In genomic region chrX:11770320-11770719, GRCh38 we compare ENCODE assay signal across 8 cellular contexts.
DNase-seq lines count a peak whose midpoint lies in the region; ATAC-seq and TF ChIP-seq lines count a peak whose summit lies in the region.

No MANE protein-coding gene starts in this region.

- no peak overlapping the region for H3K4me3 ChIP-seq in ACC112 (ENCODE audit: low read depth, low read length)
- H3K4me3 ChIP-seq in GM12875 (ENCODE audit: low read depth, low read length) = no peak overlapping the region

- H3K27me3 ChIP-seq in ACC112 (ENCODE audit: insufficient read depth, low read length) = no peaks in the 10 kb centered on the region

- peak; percentile 59 for ATAC-seq in HG02870 (IDR thresholded peaks at IDR 0.05; ENCODE audit: unreplicated experiment)
- ATAC-seq in HG02840 (IDR thresholded peaks at IDR 0.05; ENCODE audit: low FRiP score, unreplicated experiment) = no peak

- H3K79me2 ChIP-seq in ACC112 (ENCODE audit: control insufficient read depth, insufficient read depth, low read length, unreplicated experiment) = no peaks in the 10 kb centered on the region

- DNase-seq in NCI-H2107 treated with DMSO at 0.1 percent for 48 hours (lab: John Stamatoyannopoulos, UW; ENCODE audit: unreplicated experiment) (peak; percentile 81), middle frontal gyrus (ENCODE audit: extremely low spot score, low spot score) (peak; percentile 26)
- DNase-seq in effector CD4-positive, alpha-beta T cell = peak; percentile 50

- TF ChIP-seq CTCF in GM12875 (IDR thresholded peaks at IDR 0.05; ENCODE audit: borderline replicate concordance, insufficient read depth, low read depth, low read length) (peak; percentile 82), VCaP (conservative IDR thresholded peaks at IDR 0.05) (peak; percentile 86)

- H3K27ac ChIP-seq in ACC112 (ENCODE audit: low read depth, low read length) (no peak overlapping the region), VCaP (no peak overlapping the region)

- H2AFZ ChIP-seq in ACC112 (ENCODE audit: low read length, unreplicated experiment) = peak overlapping the region; percentile 38

- H3K36me3 ChIP-seq in ACC112 (ENCODE audit: insufficient read depth, low read length) = 0 out of 2 replicates have a peak, but pooled peaks cover 15% of the 10 kb centered on the region

- H3K4me1 ChIP-seq in ACC112 (ENCODE audit: control insufficient read depth, insufficient read depth, low read length, unreplicated experiment) = peaks cover 3% of the 10 kb centered on the region

Comparison
In these comparisons a context has a peak if more than half of its experiments do, and no peak if none do; other contexts are left out.
1. DNase-seq: peak in every context shown above with its lines; median percentile 81 in NCI-H2107 treated with DMSO at 0.1 percent for 48 hours; 50 in effector CD4-positive, alpha-beta T cell; 26 in middle frontal gyrus.